1 cellular context compared by ENCODE assay signal in genomic region chr1:53943490-53944043, GRCh38.
TF ChIP-seq lines count a peak whose summit lies in the region.

No MANE protein-coding gene starts in this region.

TF ChIP-seq in WTC11, 78 proteins besides CTCF, POLR2A, EP300 and RAD21:
- TF ChIP-seq, protein P1, sequence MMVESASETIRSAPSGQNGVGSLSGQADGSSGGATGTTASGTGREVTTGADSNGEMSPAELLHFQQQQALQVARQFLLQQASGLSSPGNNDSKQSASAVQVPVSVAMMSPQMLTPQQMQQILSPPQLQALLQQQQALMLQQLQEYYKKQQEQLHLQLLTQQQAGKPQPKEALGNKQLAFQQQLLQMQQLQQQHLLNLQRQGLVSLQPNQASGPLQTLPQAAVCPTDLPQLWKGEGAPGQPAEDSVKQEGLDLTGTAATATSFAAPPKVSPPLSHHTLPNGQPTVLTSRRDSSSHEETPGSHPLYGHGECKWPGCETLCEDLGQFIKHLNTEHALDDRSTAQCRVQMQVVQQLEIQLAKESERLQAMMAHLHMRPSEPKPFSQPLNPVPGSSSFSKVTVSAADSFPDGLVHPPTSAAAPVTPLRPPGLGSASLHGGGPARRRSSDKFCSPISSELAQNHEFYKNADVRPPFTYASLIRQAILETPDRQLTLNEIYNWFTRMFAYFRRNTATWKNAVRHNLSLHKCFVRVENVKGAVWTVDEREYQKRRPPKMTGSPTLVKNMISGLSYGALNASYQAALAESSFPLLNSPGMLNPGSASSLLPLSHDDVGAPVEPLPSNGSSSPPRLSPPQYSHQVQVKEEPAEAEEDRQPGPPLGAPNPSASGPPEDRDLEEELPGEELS (CRISPR knock-in tag; IDR thresholded peaks at IDR 0.05), result no peak
- TF ChIP-seq OVOL2 (CRISPR knock-in tag; IDR thresholded peaks at IDR 0.05; ENCODE audit: borderline replicate concordance), result no peak
